In the genomic region with DNA sequence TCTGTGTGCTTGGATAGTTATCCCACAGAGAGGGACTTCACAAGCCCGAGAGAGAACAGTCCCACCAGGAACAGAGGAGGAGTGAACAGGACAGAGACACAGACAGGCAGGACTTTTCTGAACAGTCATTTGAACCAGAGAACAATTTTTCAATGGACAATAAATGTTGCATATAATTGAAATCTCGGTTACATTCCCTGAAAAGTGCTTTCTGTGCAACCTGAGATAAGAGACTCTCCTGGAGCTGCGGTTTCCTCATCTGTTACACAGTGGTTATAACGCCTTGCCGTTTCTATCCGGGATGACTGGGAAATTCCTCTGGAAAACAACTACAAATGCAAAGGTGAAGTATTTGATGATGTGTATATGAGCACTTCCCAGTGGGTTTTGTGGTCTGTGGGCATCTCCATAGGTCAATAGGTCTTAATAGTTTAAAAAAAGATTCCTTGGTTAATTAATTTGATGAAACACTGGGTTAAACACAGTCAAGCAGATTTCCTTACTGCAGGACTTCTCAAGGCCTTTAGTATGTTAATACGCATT, we compare ENCODE assay signal across 31 cellular contexts.
DNase-seq lines count a peak whose midpoint lies in the region; FAIRE-seq and TF ChIP-seq lines count a peak whose summit lies in the region.
"Had no signal": no experiment of that assay in that cellular context is flagged by ENCODE, and none has a peak within 500 bp of the region (broad histone marks: within the 10 kb centered on the region; RNA-seq: fewer than 3 reads in every experiment).

No MANE protein-coding gene starts in this region.

- H3K4me2 ChIP-seq in osteoblast (ENCODE audit: insufficient read depth, low read length) = no peak overlapping the region
- H3K4me2 ChIP-seq: PC-9 had no signal

- H4K20me1 ChIP-seq in osteoblast (ENCODE audit: insufficient read depth, low read length) = no peaks in the 10 kb centered on the region
- H4K20me1 ChIP-seq: BLaER1 had no signal

- no peak overlapping the region for H3K4me3 Mint-ChIP-seq in T-helper 2 cell treated with Interferon-gamma antibody and Interleukin-4, amounts not matched to agents 5 μg/mL and 100 μg/mL, for 36 hours
- H3K4me3 Mint-ChIP-seq: CD4-positive, CD25-positive, alpha-beta regulatory T cell; HFFc6 had no signal

- peaks cover 3% of the 10 kb centered on the region for H3K36me3 Mint-ChIP-seq in T-helper 2 cell treated with Interferon-gamma antibody and Interleukin-4, amounts not matched to agents 5 μg/mL and 100 μg/mL, for 36 hours (ENCODE audit: low read depth)
- H3K36me3 Mint-ChIP-seq: CD4-positive, CD25-positive, alpha-beta regulatory T cell had no signal

- no peak overlapping the region for H3K9ac ChIP-seq in kidney (ENCODE audit: low read length in 2 of 2)
- H3K9ac ChIP-seq: BLaER1 had no signal

- H3K9me3 ChIP-seq in osteoblast (ENCODE audit: low read depth, low read length) (no peaks in the 10 kb centered on the region), kidney (ENCODE audit: control insufficient read depth in 1 of 2, low read length in 2 of 2) (no peaks in the 10 kb centered on the region)
- H3K9me3 ChIP-seq: BLaER1, HAP-1 had no signal

- H3K4me3 ChIP-seq in osteoblast (ENCODE audit: insufficient read depth, low read length) (no peak overlapping the region), kidney (ENCODE audit: low read length in 2 of 2) (no peak overlapping the region)
- H3K4me3 ChIP-seq: BLaER1, GM12878, HAP-1, PC-9 had no signal

- no peaks in the 10 kb centered on the region for H3K27me3 Mint-ChIP-seq in T-helper 2 cell treated with Interferon-gamma antibody and Interleukin-4, amounts not matched to agents 5 μg/mL and 100 μg/mL, for 36 hours (ENCODE audit: low read depth)
- H3K27me3 Mint-ChIP-seq: CD4-positive, CD25-positive, alpha-beta regulatory T cell had no signal

- H2AFZ ChIP-seq in osteoblast (ENCODE audit: low read length) = no peak overlapping the region
- H2AFZ ChIP-seq: PC-9 had no signal

- no peak for DNase-seq in T-helper 2 cell treated with Interferon-gamma antibody and Interleukin-4, amounts not matched to agents 5 μg/mL and 100 μg/mL, for 36 hours (ENCODE audit: low spot score)
- DNase-seq in T-helper 2 cell (no peak), HT1080 (ENCODE audit: low read depth) (peak; percentile 29), SW480 (ENCODE audit: low spot score) (peak; percentile 55), osteoblast (ENCODE audit: insufficient read length, low spot score, missing footprints) (peak; percentile 30), kidney (no peak), NCI-H524 (lab: John Stamatoyannopoulos, UW) (no peak)
- no peak for DNase-seq in stimulated activated CD4-positive, alpha-beta T cell treated with anti-CD3 and anti-CD28 coated beads, Interleukin-1b, Interleukin-23, amount 100 ng/mL, for 48 hours
- DNase-seq: ACHN; CD4-positive, CD25-positive, alpha-beta regulatory T cell; DMS53; GDM1; GOT3; HFFc6; Karpas-422; MV-4-11; NCI-H1105; NCI-H1436 treated with DMSO at 0.1 percent for 48 hours; NCI-H187 treated with DMSO at 0.1 percent for 48 hours; NCI-H2171 treated with DMSO at 0.1 percent for 48 hours; NCI-H524 treated with DMSO at 0.1 percent for 48 hours; NCI-H774; NK-92 treated with Interleukin-12 subunit alpha and Interleukin-12 subunit beta, amount 100 ng/mL, for 24 hours; PC-9; SHP77 had no signal

- no peak for FAIRE-seq in kidney (lab: Jason Lieb, UNC)
- FAIRE-seq: D721Med, GM12878 had no signal

- H3K4me1 Mint-ChIP-seq in T-helper 2 cell treated with Interferon-gamma antibody and Interleukin-4, amounts not matched to agents 5 μg/mL and 100 μg/mL, for 36 hours (ENCODE audit: low read depth) = peaks cover 1% of the 10 kb centered on the region

- TF ChIP-seq CTCF in osteoblast (IDR thresholded peaks at IDR 0.05; ENCODE audit: extremely low read depth, low read depth, low read length) (no peak), kidney (IDR thresholded peaks at IDR 0.05; ENCODE audit: borderline replicate concordance, extremely low read depth, insufficient read depth) (no peak)

- no peaks in the 10 kb centered on the region for H3K9me3 Mint-ChIP-seq in T-helper 2 cell treated with Interferon-gamma antibody and Interleukin-4, amounts not matched to agents 5 μg/mL and 100 μg/mL, for 36 hours
- H3K9me3 Mint-ChIP-seq: CD4-positive, CD25-positive, alpha-beta regulatory T cell; HFFc6 had no signal

- H3K27ac ChIP-seq in osteoblast (ENCODE audit: low read depth, low read length) (no peak overlapping the region), kidney (ENCODE audit: low read depth in 2 of 2, low read length in 2 of 2) (no peak overlapping the region)
- H3K27ac ChIP-seq: 22Rv1, BLaER1, PC-9, RWPE1 had no signal

- H3K79me2 ChIP-seq in osteoblast (ENCODE audit: insufficient read depth, low read length) = no peaks in the 10 kb centered on the region

- H3K4me1 ChIP-seq in osteoblast (ENCODE audit: insufficient read depth, low read length) (peaks cover 8% of the 10 kb centered on the region), kidney (ENCODE audit: control insufficient read depth in 1 of 2, insufficient read depth in 1 of 2, low read depth in 1 of 2, low read length in 2 of 2) (no peaks in the 10 kb centered on the region)

- intact Hi-C loops in kidney (cut with DNase I) = no loop called here

- H3K27me3 ChIP-seq in osteoblast (ENCODE audit: insufficient read depth, low read length) = no peaks in the 10 kb centered on the region
- H3K27me3 ChIP-seq: BLaER1 had no signal

- H3K36me3 ChIP-seq in osteoblast (ENCODE audit: insufficient read depth, low read length) (no peaks in the 10 kb centered on the region), kidney (ENCODE audit: control insufficient read depth in 1 of 2, insufficient read depth in 2 of 2, low read length in 2 of 2) (no peaks in the 10 kb centered on the region)
- H3K36me3 ChIP-seq: HAP-1 had no signal

- H3K27ac Mint-ChIP-seq in T-helper 2 cell treated with Interferon-gamma antibody and Interleukin-4, amounts not matched to agents 5 μg/mL and 100 μg/mL, for 36 hours = peak overlapping the region; percentile 36
- H3K27ac Mint-ChIP-seq: HFFc6 had no signal

Comparison
In these comparisons a context has a peak if more than half of its experiments do, and no peak if none do; other contexts are left out.
1. DNase-seq: peak in HT1080 (single experiment), SW480 (single experiment) and osteoblast (single experiment); none in T-helper 2 cell treated with Interferon-gamma antibody and Interleukin-4, amounts not matched to agents 5 μg/mL and 100 μg/mL, for 36 hours (single experiment), T-helper 2 cell (0 of 5), stimulated activated CD4-positive, alpha-beta T cell treated with anti-CD3 and anti-CD28 coated beads, Interleukin-1b, Interleukin-23, amount 100 ng/mL, for 48 hours (single experiment), kidney (single experiment) and NCI-H524 (0 of 2).